Comparison of ENCODE assay signal across 9 cellular contexts in genomic region chr17:66873962-66874361, GRCh38. TPM values are rescaled to one million over a fixed set of nuclear protein-coding genes. Genes with fewer than 3 reads are reported as not detected.
"Had no signal": no experiment of that assay in that cellular context is flagged by ENCODE, and none has a peak within 500 bp of the region (broad histone marks: within the 10 kb centered on the region; RNA-seq: fewer than 3 reads in every experiment).

No MANE protein-coding gene starts in this region.

- DNase-seq: GDM1, GF-D8 had no signal

- FAIRE-seq: G401.6, GM12878, GM12891, GM12892, GM18507, GM19239 had no signal

- ATAC-seq: GM12878 had no signal

- H3K4me3 ChIP-seq: GM12878 had no signal

RNA-seq across cellular contexts. Expression of gene CACNG5, which starts 39.0 kb away (rescaled TPM):
- total RNA-seq: G401, GM12878 had no signal
- polyA plus RNA-seq: GM12878 had no signal
